ENCODE assay signal across 8 cellular contexts in the genomic region with DNA sequence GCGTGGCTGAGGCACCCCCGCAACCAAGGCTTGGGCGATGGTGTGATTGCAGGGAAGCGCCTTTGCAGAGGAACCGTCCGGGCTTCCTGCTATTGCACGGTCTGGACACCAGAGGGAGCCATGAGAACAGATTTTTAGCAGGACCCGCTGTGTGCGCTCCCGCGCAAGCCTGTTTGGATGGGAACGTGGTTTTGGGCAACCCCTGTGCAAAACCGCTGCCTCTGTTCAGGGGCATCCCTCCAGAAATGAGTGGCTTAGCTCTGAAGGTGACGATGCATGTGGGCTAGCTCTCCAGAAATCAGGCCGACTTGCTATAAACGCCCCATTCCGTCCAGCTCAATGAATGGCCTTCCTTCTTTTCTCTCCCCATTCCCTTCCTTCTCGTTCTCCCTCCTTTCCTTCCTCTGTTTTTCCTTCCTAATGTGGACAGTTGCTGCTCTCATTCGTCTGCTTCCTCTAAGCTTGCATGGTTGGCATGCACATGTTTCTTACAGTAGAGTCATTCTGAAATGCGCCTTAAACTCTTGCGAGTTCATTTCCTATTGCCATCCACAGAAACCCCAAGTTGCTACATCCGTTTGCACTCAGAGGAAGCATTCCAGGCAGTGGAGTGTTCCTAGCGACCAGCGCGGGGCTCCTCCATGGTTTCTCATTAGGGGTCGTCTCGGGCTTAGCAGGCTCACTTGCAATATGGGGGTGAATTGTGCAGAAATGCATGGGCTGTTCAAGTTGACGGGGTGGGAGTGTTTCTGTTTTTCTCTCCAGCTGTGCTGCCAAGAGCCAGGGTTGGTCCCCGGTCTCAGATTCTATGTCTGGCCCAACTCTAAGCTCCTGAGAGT.
DNase-seq lines count a peak whose midpoint lies in the region; ATAC-seq and TF ChIP-seq lines count a peak whose summit lies in the region.

No MANE protein-coding gene starts in this region.

- H3K27ac ChIP-seq in dorsolateral prefrontal cortex (no peak overlapping the region), lower lobe of right lung (no peak overlapping the region)

- ATAC-seq in HG02678 (IDR thresholded peaks at IDR 0.05; ENCODE audit: unreplicated experiment) (peak; percentile 90), lower lobe of right lung (peak; percentile 64 to 87), GM21423 (IDR thresholded peaks at IDR 0.05; ENCODE audit: unreplicated experiment) (no peak)

- CTCF ChIA-PET in GM10248 (lab: Yijun Ruan, JAX), result interaction anchor here (0.6 to 3.1 kb wide), 19 partner anchors 9 to 910 kb away, joined by 3 to 47 read pairs (median 7); no protein-coding TSS in a partner anchor

- POLR2A ChIA-PET in GM10248 (lab: Yijun Ruan, JAX), result no interaction called here

- H3K36me3 ChIP-seq in lower lobe of right lung, result no peaks in the 10 kb centered on the region

- DNase-seq in GM10248 (ENCODE audit: extremely low spot score), result peak; percentile 68
- DNase-seq in NCI-H2227 (lab: John Stamatoyannopoulos, UW; ENCODE audit: unreplicated experiment), result peak; percentile 77
- peak; percentile 49 for DNase-seq in activated CD4-positive, alpha-beta T cell treated with anti-CD3 and anti-CD28 coated beads, Interleukin-2, amount 50 U/mL, for 1 hour
- peak; percentile 61 to 84 (median 72) for DNase-seq in dorsolateral prefrontal cortex
- peak; percentile 70 for DNase-seq in lower lobe of right lung
- DNase-seq in stimulated activated CD4-positive, alpha-beta T cell treated with anti-CD3 and anti-CD28 coated beads, TNF-alpha, amount 100 ng/mL, for 24 hours (ENCODE audit: low read depth in 3 of 3), result peak; percentile 11 to 46 (median 30)

- H3K27me3 ChIP-seq in dorsolateral prefrontal cortex, result peaks cover 0 to 5% (median 0%) of the 10 kb centered on the region in 45 donors
- peaks cover 5% of the 10 kb centered on the region for H3K27me3 ChIP-seq in lower lobe of right lung (ENCODE audit: low read depth)

- peak; percentile 75 for TF ChIP-seq CTCF in GM10248 (IDR thresholded peaks at IDR 0.05; ENCODE audit: control extremely low read depth, extremely low read depth, low read depth, missing control alignments)
- peak; percentile 62 to 97 (median 90) for TF ChIP-seq CTCF in dorsolateral prefrontal cortex (IDR thresholded peaks at IDR 0.05 in 54 of 56, conservative IDR thresholded peaks at IDR 0.05 in 2 of 56; ENCODE audit: low read depth in 1 of 56, partially characterized antibody in 56 of 56)
- TF ChIP-seq CTCF in lower lobe of right lung (IDR thresholded peaks at IDR 0.05), result peak; percentile 92

- peaks cover 8% of the 10 kb centered on the region for H3K4me1 ChIP-seq in lower lobe of right lung

- peak overlapping the region in 56 of 59 donors; percentile 5 to 62 (median 40) for H3K4me3 ChIP-seq in dorsolateral prefrontal cortex
- peak overlapping the region; percentile 17 for H3K4me3 ChIP-seq in lower lobe of right lung

- intact Hi-C loops in dorsolateral prefrontal cortex (cut with DNase I), result loop anchor here in 1 of 2 donors (2.0 kb wide), 1 partner anchor 907 kb away; no protein-coding TSS in a partner anchor
- intact Hi-C loops in lower lobe of right lung (cut with DNase I), result no loop called here

- no peaks in the 10 kb centered on the region for H3K9me3 ChIP-seq in lower lobe of right lung
